8 cellular contexts compared by ENCODE assay signal in the genomic region with DNA sequence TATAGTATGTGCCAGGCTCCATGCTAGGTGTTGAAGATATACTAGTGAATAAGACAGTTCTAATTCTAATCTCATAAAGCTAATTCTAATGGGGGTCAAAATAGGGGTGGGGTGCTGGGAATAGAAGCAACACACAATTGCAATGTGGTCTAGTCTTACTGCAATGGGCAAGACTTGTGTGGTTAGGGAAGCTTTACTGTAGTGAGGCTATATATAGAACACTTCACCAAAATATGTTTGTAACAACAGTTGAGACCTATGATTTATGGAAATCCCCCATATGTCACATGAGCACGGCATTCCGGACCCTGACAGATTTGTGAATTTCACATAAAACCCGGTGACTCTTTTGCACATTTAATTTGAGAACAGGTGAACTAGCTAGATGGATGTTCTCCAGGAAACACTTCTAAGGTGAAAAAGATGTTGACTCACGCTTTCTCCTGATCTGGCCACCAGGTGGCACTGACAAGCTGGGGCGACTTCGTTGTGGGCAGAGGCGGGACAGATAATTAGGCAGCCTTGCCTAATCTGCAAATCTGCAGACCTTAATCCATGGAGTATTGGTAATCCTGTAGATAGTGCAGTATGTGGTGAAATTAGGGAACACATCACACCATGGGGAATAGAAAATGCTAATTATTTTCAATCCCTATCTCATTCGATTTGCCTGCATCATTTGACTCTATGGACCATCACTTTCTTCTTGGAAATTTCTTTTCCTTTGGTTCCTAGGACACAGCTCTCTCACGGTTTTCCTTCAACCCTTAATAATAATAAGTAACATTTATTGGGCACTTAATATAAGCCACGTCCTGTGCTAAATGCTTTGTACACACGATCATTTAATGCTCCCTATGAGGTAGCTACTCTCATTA. TPM values are rescaled to one million over a fixed set of nuclear protein-coding genes. Genes with fewer than 3 reads are reported as not detected.
DNase-seq lines count a peak whose midpoint lies in the region; ATAC-seq and TF ChIP-seq lines count a peak whose summit lies in the region.

No MANE protein-coding gene starts in this region.

- no peaks in the 10 kb centered on the region for H3K9me1 ChIP-seq in IMR-90 (ENCODE audit: insufficient read depth, low read length)

- no peak overlapping the region for H2BK5ac ChIP-seq in IMR-90 (ENCODE audit: low read depth, low read length, poor library complexity, severe bottlenecking)

- no peak overlapping the region for H4K5ac ChIP-seq in IMR-90 (ENCODE audit: low read depth, low read length)

- H2BK15ac ChIP-seq in IMR-90 (ENCODE audit: low read depth, low read length): no peak overlapping the region

- H3K4me2 ChIP-seq in IMR-90 (ENCODE audit: low read depth, low read length) (no peak overlapping the region), parathyroid adenoma (ENCODE audit: low read length) (no peak overlapping the region)

- H3K79me2 ChIP-seq in parathyroid adenoma: no peaks in the 10 kb centered on the region

- dilution Hi-C loops in IMR-90 (cut with HindIII; ENCODE audit: low sequenced_read_pairs, unreplicated experiment): no loop called here

- peaks cover 33% of the 10 kb centered on the region for H3K4me1 Mint-ChIP-seq in activated T-helper 1 cell treated with anti-CD3 and anti-CD28 coated beads, Interleukin-12 subunit alpha, Interleukin-12 subunit beta, Interleukin-2, Interleukin-4 antibody, amounts not matched to agents 30 ng/mL and 10 ng/mL and 1 ng/mL, durations not matched to agents 14 hours and 24 hours and 36 hours (ENCODE audit: low read depth)

- no peak overlapping the region for H3K18ac ChIP-seq in IMR-90 (ENCODE audit: low read depth, low read length)

- H3K4me3 Mint-ChIP-seq in activated T-helper 1 cell treated with anti-CD3 and anti-CD28 coated beads, Interleukin-12 subunit alpha, Interleukin-12 subunit beta, Interleukin-2, Interleukin-4 antibody, amounts not matched to agents 30 ng/mL and 10 ng/mL and 1 ng/mL, durations not matched to agents 14 hours and 24 hours and 36 hours: no peak overlapping the region

- intact Hi-C loops in IMR-90 (cut with micrococcal nuclease): loop anchor here (5.0 to 10.0 kb wide), 3 partner anchors 730 to 1222 kb away; a partner anchor contains a TSS
- intact Hi-C loops in activated T-helper 1 cell treated with anti-CD3 and anti-CD28 coated beads, Interleukin-12 subunit alpha, Interleukin-12 subunit beta, Interleukin-2, Interleukin-4 antibody, amounts not matched to agents 30 ng/mL and 10 ng/mL and 1 ng/mL, durations not matched to agents 14 hours and 24 hours and 36 hours (cut with micrococcal nuclease): loop anchor here (1.0 to 2.0 kb wide), 3 partner anchors 36 to 126 kb away; no protein-coding TSS in a partner anchor

- H3K36me3 Mint-ChIP-seq in activated T-helper 1 cell treated with anti-CD3 and anti-CD28 coated beads, Interleukin-12 subunit alpha, Interleukin-12 subunit beta, Interleukin-2, Interleukin-4 antibody, amounts not matched to agents 30 ng/mL and 10 ng/mL and 1 ng/mL, durations not matched to agents 14 hours and 24 hours and 36 hours (ENCODE audit: low read depth): peaks cover 18% of the 10 kb centered on the region

- TF ChIP-seq POLR2A in IMR-90 (IDR thresholded peaks at IDR 0.05; ENCODE audit: low read depth, low read length): no peak
- no peak for TF ChIP-seq POLR2A in upper lobe of left lung (IDR thresholded peaks at IDR 0.05)

- H2BK20ac ChIP-seq in IMR-90 (ENCODE audit: low read depth, low read length): no peak overlapping the region

- H2AK9ac ChIP-seq in IMR-90 (replicated peaks; ENCODE audit: low read depth, low read length, poor library complexity): no peak overlapping the region

- POLR2A ChIA-PET in IMR-90 (lab: Charles Lee; ENCODE audit: unreplicated experiment): no interaction called here

- no peak overlapping the region for H2AFZ ChIP-seq in IMR-90 (replicated peaks; ENCODE audit: low read length, poor library complexity)
- H2AFZ ChIP-seq in parathyroid adenoma: no peak overlapping the region

- H3K9ac ChIP-seq in IMR-90 (ENCODE audit: low read depth, low read length): no peak overlapping the region
- no peak overlapping the region for H3K9ac ChIP-seq in parathyroid adenoma

- H3K27ac ChIP-seq in IMR-90 (ENCODE audit: insufficient read depth, low read length) (no peak overlapping the region), parathyroid adenoma (no peak overlapping the region), upper lobe of left lung (no peak overlapping the region)

- no peaks in the 10 kb centered on the region for H3K79me1 ChIP-seq in IMR-90 (ENCODE audit: low read depth in 1 of 2, low read length in 2 of 2)

- no peak overlapping the region for H3K56ac ChIP-seq in IMR-90 (ENCODE audit: extremely low read depth, insufficient read depth, low read length)

- H3K9me3 ChIP-seq in IMR-90 (ENCODE audit: control insufficient read depth, insufficient read depth, low read length): no peaks in the 10 kb centered on the region
- H3K9me3 ChIP-seq in parathyroid adenoma (ENCODE audit: control insufficient read depth, low read length): no peaks in the 10 kb centered on the region
- no peaks in the 10 kb centered on the region for H3K9me3 ChIP-seq in upper lobe of left lung

- H2BK120ac ChIP-seq in IMR-90 (ENCODE audit: low read depth, low read length): no peak overlapping the region

- no peak overlapping the region for H2AK5ac ChIP-seq in IMR-90 (ENCODE audit: low read depth, low read length)

- ATAC-seq in IMR-90 (ENCODE audit: low read depth) (peak; percentile 66), upper lobe of left lung (ENCODE audit: low FRiP score in 2 of 2) (peak; percentile 63 to 80)

- H3K9me3 Mint-ChIP-seq in activated T-helper 1 cell treated with anti-CD3 and anti-CD28 coated beads, Interleukin-12 subunit alpha, Interleukin-12 subunit beta, Interleukin-2, Interleukin-4 antibody, amounts not matched to agents 30 ng/mL and 10 ng/mL and 1 ng/mL, durations not matched to agents 14 hours and 24 hours and 36 hours: no peaks in the 10 kb centered on the region

- peaks cover 29% of the 10 kb centered on the region for H3K27me3 Mint-ChIP-seq in activated T-helper 1 cell treated with anti-CD3 and anti-CD28 coated beads, Interleukin-12 subunit alpha, Interleukin-12 subunit beta, Interleukin-2, Interleukin-4 antibody, amounts not matched to agents 30 ng/mL and 10 ng/mL and 1 ng/mL, durations not matched to agents 14 hours and 24 hours and 36 hours (ENCODE audit: insufficient read depth)

- WGBS in IMR-90 (ENCODE audit: extremely low coverage in 2 of 2, insufficient read length in 1 of 2), 2 experiments: 0% methylated on average over 1 of the region's 11 CpGs; no CpG with 5 or more reads in 1 of the 2 experiments
- 22 to 25% methylated on average over 11 of the region's 11 CpGs for WGBS in upper lobe of left lung, 2 donors

- H3K27ac Mint-ChIP-seq in activated T-helper 1 cell treated with anti-CD3 and anti-CD28 coated beads, Interleukin-12 subunit alpha, Interleukin-12 subunit beta, Interleukin-2, Interleukin-4 antibody, amounts not matched to agents 30 ng/mL and 10 ng/mL and 1 ng/mL, durations not matched to agents 14 hours and 24 hours and 36 hours: no peak overlapping the region

- CTCF ChIA-PET in IMR-90 (lab: Yijun Ruan, JAX): interaction anchor here (0.5 to 3.0 kb wide), 9 partner anchors 8 to 1725 kb away, joined by 3 to 18 read pairs (median 3); no protein-coding TSS in a partner anchor

- no peak overlapping the region for H4K8ac ChIP-seq in IMR-90 (ENCODE audit: low read depth in 2 of 2, low read length in 2 of 2)

- TF ChIP-seq CTCF in IMR-90 (conservative IDR thresholded peaks at IDR 0.05; ENCODE audit: low read depth, low read length) (peak; percentile 72), parathyroid adenoma (IDR thresholded peaks at IDR 0.05) (peak; percentile 77), upper lobe of left lung (IDR thresholded peaks at IDR 0.05) (peak; percentile 72 to 91 (median 84))

- DNase-seq in NCI-H1417 (lab: John Stamatoyannopoulos, UW) (peak; percentile 44 to 86 (median 79)), NCI-H1417 treated with DMSO at 0.1 percent for 48 hours (lab: John Stamatoyannopoulos, UW) (no peak), IMR-90 (peak; percentile 35), RPMI7951 (ENCODE audit: low read depth) (peak; percentile 26), foreskin melanocyte (peak; percentile 30), upper lobe of left lung (peak in 1 of 2 donors; percentile 75)
- DNase-seq in activated T-helper 1 cell treated with anti-CD3 and anti-CD28 coated beads, Interleukin-12 subunit alpha, Interleukin-12 subunit beta, Interleukin-2, Interleukin-4 antibody, amounts not matched to agents 30 ng/mL and 10 ng/mL and 1 ng/mL, durations not matched to agents 14 hours and 24 hours and 36 hours (ENCODE audit: low spot score): peak; percentile 57

- no TSS peak for BruUV-seq in IMR-90 (replicated peaks; lab: Mats Ljungman, UMichigan)

- H3K36me3 ChIP-seq in IMR-90 (ENCODE audit: control insufficient read depth, insufficient read depth, low read length): no peaks in the 10 kb centered on the region
- H3K36me3 ChIP-seq in parathyroid adenoma (ENCODE audit: control insufficient read depth, insufficient read depth, low read length): no peaks in the 10 kb centered on the region
- H3K36me3 ChIP-seq in upper lobe of left lung: peaks cover 8 to 18% (median 10%) of the 10 kb centered on the region in 4 donors

- H3K4me1 ChIP-seq in IMR-90 (ENCODE audit: control insufficient read depth, insufficient read depth, low read length) (no peaks in the 10 kb centered on the region), parathyroid adenoma (peaks cover 2% of the 10 kb centered on the region), upper lobe of left lung (peaks cover 0 to 21% (median 2%) of the 10 kb centered on the region in 4 donors)

- H3K4me3 ChIP-seq in IMR-90 (ENCODE audit: insufficient read depth, low read depth, low read length) (no peak overlapping the region), parathyroid adenoma (ENCODE audit: low read depth, low read length) (no peak overlapping the region), upper lobe of left lung (no peak overlapping the region)

- TF ChIP-seq EP300 in upper lobe of left lung (IDR thresholded peaks at IDR 0.05): no peak

- peak; percentile 59 for TF ChIP-seq RAD21 in IMR-90 (IDR thresholded peaks at IDR 0.05; ENCODE audit: low read length)

- no peak overlapping the region for H3K4ac ChIP-seq in IMR-90 (ENCODE audit: low read depth, low read length)

- H3K27me3 ChIP-seq in IMR-90 (ENCODE audit: control insufficient read depth, insufficient read depth, low read length): peaks cover 4% of the 10 kb centered on the region; the same call in 1 of the 2 replicates
- H3K27me3 ChIP-seq in parathyroid adenoma (ENCODE audit: control insufficient read depth, insufficient read depth, low read length): no peaks in the 10 kb centered on the region
- no peaks in the 10 kb centered on the region for H3K27me3 ChIP-seq in upper lobe of left lung

- in situ Hi-C loops in IMR-90 (cut with MboI; ENCODE audit: low sequenced_read_pairs): loop anchor here (5.0 to 25.0 kb wide), 2 partner anchors 167 to 1707 kb away; no protein-coding TSS in a partner anchor

- no peak overlapping the region for H3K23ac ChIP-seq in IMR-90 (ENCODE audit: low read depth, low read length)

- no peak overlapping the region for H4K91ac ChIP-seq in IMR-90 (ENCODE audit: insufficient read depth, low read depth, low read length)

- no peak overlapping the region for H3K14ac ChIP-seq in IMR-90 (replicated peaks; ENCODE audit: low read depth, low read length)

- no peaks in the 10 kb centered on the region for H4K20me1 ChIP-seq in IMR-90 (ENCODE audit: insufficient read depth, low read length)

RNA-seq across cellular contexts. Expression of a gene that starts 37.7 kb away (rescaled TPM):
- total RNA-seq in IMR-90 (2012; rRNA removed) (under 0.01 and 0.18 TPM in 2 replicates), upper lobe of left lung (10 to 100 TPM; 23.0 to 58.7 (median 36.1) TPM)
- 0.05 TPM in 1 of 2 replicates, not detected in the other for polyA plus RNA-seq in IMR-90 (2012; rRNA removed)
- polyA plus RNA-seq in IMR-90 (2012; cell fraction: cytosol; rRNA removed): 0.01 TPM in 1 of 2 replicates, not detected in the other
- 0.01 TPM in 1 of 2 replicates, not detected in the other for polyA plus RNA-seq in IMR-90 (2012; cell fraction: nucleus; rRNA removed; ENCODE audit: low replicate concordance)
- 0.59 and 1.2 TPM in 2 replicates for total RNA-seq in RPMI7951 (2014; rRNA removed; shearing (Covaris generic))
- 43.8 and 45.6 TPM in 2 replicates for total RNA-seq in activated T-helper 1 cell treated with anti-CD3 and anti-CD28 coated beads, Interleukin-12 subunit alpha, Interleukin-12 subunit beta, Interleukin-2, Interleukin-4 antibody, amounts not matched to agents 30 ng/mL and 10 ng/mL and 1 ng/mL, durations not matched to agents 14 hours and 24 hours and 36 hours

Comparison
In these comparisons a context has a peak if more than half of its experiments do, and no peak if none do; other contexts are left out.
1. RNA of a gene that starts 37.7 kb away (total RNA-seq): 43.8 to 45.6 TPM in activated T-helper 1 cell treated with anti-CD3 and anti-CD28 coated beads, Interleukin-12 subunit alpha, Interleukin-12 subunit beta, Interleukin-2, Interleukin-4 antibody, amounts not matched to agents 30 ng/mL and 10 ng/mL and 1 ng/mL, durations not matched to agents 14 hours and 24 hours and 36 hours and 23.0 to 58.7 TPM in upper lobe of left lung; 0.59 to 1.2 TPM in RPMI7951 and under 0.01 to 0.18 TPM in IMR-90; every median in the first group is over 10 times any median in the second.
2. Peak in every context shown above with its lines, with median percentiles within 50 percentile points of each other: CTCF ChIP-seq.